ENCODE assay signal across 15 cellular contexts in genomic region chr5:82749453-82749852, GRCh38.
DNase-seq lines count a peak whose midpoint lies in the region; ATAC-seq and TF ChIP-seq lines count a peak whose summit lies in the region.
"Had no signal": no experiment of that assay in that cellular context is flagged by ENCODE, and none has a peak within 500 bp of the region (broad histone marks: within the 10 kb centered on the region; RNA-seq: fewer than 3 reads in every experiment).

No MANE protein-coding gene starts in this region.

- peak; percentile 76 for DNase-seq in NCI-H1105 (lab: John Stamatoyannopoulos, UW)
- peak; percentile 76 for DNase-seq in myocyte (ENCODE audit: low read depth)
- DNase-seq in naive thymus-derived CD8-positive, alpha-beta T cell = no peak
- no peak for DNase-seq in suprapubic skin (ENCODE audit: low spot score in 2 of 2)
- DNase-seq in CD4-positive, alpha-beta T cell = no peak
- DNase-seq: activated T-cell treated with anti-CD3 and anti-CD28 coated beads, Interleukin-2, amount 50 U/mL, for 24 hours; body of pancreas; Caco-2; left lung; NCI-H187; tibial artery had no signal

- H3K27me3 Mint-ChIP-seq in naive thymus-derived CD8-positive, alpha-beta T cell = peaks cover 0 to 1% (median 0%) of the 10 kb centered on the region in 5 donors
- H3K27me3 Mint-ChIP-seq in CD4-positive, alpha-beta T cell = no peaks in the 10 kb centered on the region
- H3K27me3 Mint-ChIP-seq: activated T-cell treated with anti-CD3 and anti-CD28 coated beads, Interleukin-2, amount 50 U/mL, for 24 hours had no signal

- peaks cover 16 to 29% (median 22%) of the 10 kb centered on the region in 4 donors for H3K4me1 Mint-ChIP-seq in naive thymus-derived CD8-positive, alpha-beta T cell
- peaks cover 27% of the 10 kb centered on the region for H3K4me1 Mint-ChIP-seq in CD4-positive, alpha-beta T cell (ENCODE audit: low read depth)

- intact Hi-C loops in CD4-positive, alpha-beta T cell (cut with DNase I, micrococcal nuclease) = no loop called here

- H3K4me1 ChIP-seq in suprapubic skin = no peaks in the 10 kb centered on the region
- H3K4me1 ChIP-seq: body of pancreas, Caco-2, left lung had no signal

- H3K27ac Mint-ChIP-seq in naive thymus-derived CD8-positive, alpha-beta T cell = peak overlapping the region in 3 of 10 donors; percentile 51 to 95 (median 53)
- H3K27ac Mint-ChIP-seq in CD4-positive, alpha-beta T cell = no peak overlapping the region
- H3K27ac Mint-ChIP-seq: activated T-cell treated with anti-CD3 and anti-CD28 coated beads, Interleukin-2, amount 50 U/mL, for 24 hours; progenitor cell of endocrine pancreas had no signal

- no peaks in the 10 kb centered on the region for H3K27me3 ChIP-seq in suprapubic skin
- no peaks in the 10 kb centered on the region for H3K27me3 ChIP-seq in CD4-positive, alpha-beta T cell (ENCODE audit: control insufficient read depth, insufficient read depth, low read length)
- H3K27me3 ChIP-seq: body of pancreas, left lung, tibial artery had no signal

- no peak for TF ChIP-seq POLR2A in suprapubic skin (IDR thresholded peaks at IDR 0.05)

- TF ChIP-seq CTCF in suprapubic skin (IDR thresholded peaks at IDR 0.05) = no peak
- no peak for TF ChIP-seq CTCF in CD4-positive, alpha-beta T cell (IDR thresholded peaks at IDR 0.05)

- POLR2A ChIA-PET in naive thymus-derived CD8-positive, alpha-beta T cell (lab: Charles Lee) = no interaction called here
- POLR2A ChIA-PET in CD4-positive, alpha-beta T cell (lab: Charles Lee) = no interaction called here

- no peaks in the 10 kb centered on the region for H3K36me3 ChIP-seq in suprapubic skin
- H3K36me3 ChIP-seq: left lung, tibial artery had no signal

- H3K27ac ChIP-seq in cingulate gyrus (ENCODE audit: low read depth, low read length) (peak overlapping the region; percentile 41), suprapubic skin (no peak overlapping the region)
- H3K27ac ChIP-seq in CD4-positive, alpha-beta T cell (ENCODE audit: low read depth, low read length) = no peak overlapping the region
- H3K27ac ChIP-seq: body of pancreas, left lung, tibial artery had no signal

- WGBS in suprapubic skin = 36% methylated on average over 6 of the region's 6 CpGs

- no peak for TF ChIP-seq EP300 in suprapubic skin (IDR thresholded peaks at IDR 0.05)

- H3K9me3 Mint-ChIP-seq in naive thymus-derived CD8-positive, alpha-beta T cell = peaks cover 0 to 9% (median 3%) of the 10 kb centered on the region in 9 donors
- H3K9me3 Mint-ChIP-seq in CD4-positive, alpha-beta T cell = no peaks in the 10 kb centered on the region
- H3K9me3 Mint-ChIP-seq: activated T-cell treated with anti-CD3 and anti-CD28 coated beads, Interleukin-2, amount 50 U/mL, for 24 hours had no signal

- no peak overlapping the region for H3K4me3 Mint-ChIP-seq in naive thymus-derived CD8-positive, alpha-beta T cell
- H3K4me3 Mint-ChIP-seq in CD4-positive, alpha-beta T cell = no peak overlapping the region
- H3K4me3 Mint-ChIP-seq: activated T-cell treated with anti-CD3 and anti-CD28 coated beads, Interleukin-2, amount 50 U/mL, for 24 hours had no signal

- H3K4me3 ChIP-seq in suprapubic skin = no peak overlapping the region
- H3K4me3 ChIP-seq: body of pancreas, left lung, tibial artery had no signal

- CTCF ChIA-PET in CD4-positive, alpha-beta T cell (lab: Charles Lee) = no interaction called here

- H3K9me3 ChIP-seq in suprapubic skin = no peaks in the 10 kb centered on the region
- no peaks in the 10 kb centered on the region for H3K9me3 ChIP-seq in CD4-positive, alpha-beta T cell (ENCODE audit: control insufficient read depth, low read length)
- H3K9me3 ChIP-seq: body of pancreas, Caco-2 had no signal

- ATAC-seq in GM18511 (IDR thresholded peaks at IDR 0.05; ENCODE audit: unreplicated experiment) (peak; percentile 53), HG02970 (IDR thresholded peaks at IDR 0.05; ENCODE audit: low FRiP score, unreplicated experiment) (no peak)
- no peak for ATAC-seq in naive thymus-derived CD8-positive, alpha-beta T cell
- no peak for ATAC-seq in CD4-positive, alpha-beta T cell (ENCODE audit: poor library complexity)
- ATAC-seq: body of pancreas, left lung had no signal

- no peaks in the 10 kb centered on the region for H3K36me3 Mint-ChIP-seq in naive thymus-derived CD8-positive, alpha-beta T cell
- H3K36me3 Mint-ChIP-seq in CD4-positive, alpha-beta T cell (ENCODE audit: low read depth) = no peaks in the 10 kb centered on the region

Comparison
In these comparisons a context has a peak if more than half of its experiments do, and no peak if none do; other contexts are left out.
1. DNase-seq: peak in NCI-H1105 (single experiment) and myocyte (single experiment); none in naive thymus-derived CD8-positive, alpha-beta T cell (0 of 10), suprapubic skin (0 of 2) and CD4-positive, alpha-beta T cell (0 of 10).